35 cellular contexts compared by ENCODE assay signal in the genomic region with DNA sequence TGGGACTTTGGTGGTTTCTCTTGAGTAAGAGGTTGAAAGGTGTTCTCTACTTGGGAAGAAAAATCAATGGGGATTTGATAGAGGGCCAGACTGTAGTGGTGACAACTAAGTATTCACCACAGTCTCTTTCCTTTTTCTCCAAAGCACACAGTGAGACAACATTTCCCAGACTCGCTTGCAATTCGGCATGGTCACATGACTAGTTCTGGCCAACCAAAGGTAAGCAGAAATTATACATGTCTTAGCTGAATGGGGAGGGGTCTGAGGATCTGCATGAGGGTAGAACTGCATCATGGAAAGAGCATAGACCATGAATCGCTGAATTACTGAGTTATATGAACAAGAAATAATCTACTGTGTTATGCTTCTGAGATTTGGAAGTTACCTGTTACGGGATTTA.
"Had no signal": no experiment of that assay in that cellular context is flagged by ENCODE, and none has a peak within 500 bp of the region (broad histone marks: within the 10 kb centered on the region; RNA-seq: fewer than 3 reads in every experiment).

No MANE protein-coding gene starts in this region.

- H3K9ac ChIP-seq: KMS-11 had no signal

- H3K27me3 ChIP-seq: MG63 had no signal

- H3K36me3 ChIP-seq: MG63 had no signal

- H3K4me3 ChIP-seq: MG63 had no signal

- DNase-seq: Karpas-422, Kasumi-1, KG1, MG63, MM.1S, MV-4-11, NCI-H1048, NCI-H1092, NCI-H1092 treated with DMSO at 0.1 percent for 48 hours, NCI-H1105, NCI-H1105 treated with DMSO at 0.1 percent for 48 hours, NCI-H1417, NCI-H1417 treated with DMSO at 0.1 percent for 48 hours, NCI-H1436, NCI-H1436 treated with DMSO at 0.1 percent for 48 hours, NCI-H146, NCI-H1694, NCI-H1694 treated with DMSO at 0.1 percent for 48 hours, NCI-H187, NCI-H187 treated with DMSO at 0.1 percent for 48 hours, NCI-H1930, NCI-H2029, NCI-H2029 treated with DMSO at 0.1 percent for 48 hours, NCI-H2081, NCI-H2081 treated with DMSO at 0.1 percent for 48 hours, NCI-H2107, NCI-H2171, NCI-H2171 treated with DMSO at 0.1 percent for 48 hours, NCI-H2227 treated with DMSO at 0.1 percent for 48 hours, NCI-H226, NCI-H345, NCI-H446, NCI-H446 treated with DMSO at 0.1 percent for 48 hours, NCI-H510A had no signal

- H3K27ac ChIP-seq: KMS-11 had no signal

- H3K9me3 ChIP-seq: MG63 had no signal

- H3K4me2 ChIP-seq: KMS-11 had no signal
